ENCODE assay signal across 14 cellular contexts in the genomic region with DNA sequence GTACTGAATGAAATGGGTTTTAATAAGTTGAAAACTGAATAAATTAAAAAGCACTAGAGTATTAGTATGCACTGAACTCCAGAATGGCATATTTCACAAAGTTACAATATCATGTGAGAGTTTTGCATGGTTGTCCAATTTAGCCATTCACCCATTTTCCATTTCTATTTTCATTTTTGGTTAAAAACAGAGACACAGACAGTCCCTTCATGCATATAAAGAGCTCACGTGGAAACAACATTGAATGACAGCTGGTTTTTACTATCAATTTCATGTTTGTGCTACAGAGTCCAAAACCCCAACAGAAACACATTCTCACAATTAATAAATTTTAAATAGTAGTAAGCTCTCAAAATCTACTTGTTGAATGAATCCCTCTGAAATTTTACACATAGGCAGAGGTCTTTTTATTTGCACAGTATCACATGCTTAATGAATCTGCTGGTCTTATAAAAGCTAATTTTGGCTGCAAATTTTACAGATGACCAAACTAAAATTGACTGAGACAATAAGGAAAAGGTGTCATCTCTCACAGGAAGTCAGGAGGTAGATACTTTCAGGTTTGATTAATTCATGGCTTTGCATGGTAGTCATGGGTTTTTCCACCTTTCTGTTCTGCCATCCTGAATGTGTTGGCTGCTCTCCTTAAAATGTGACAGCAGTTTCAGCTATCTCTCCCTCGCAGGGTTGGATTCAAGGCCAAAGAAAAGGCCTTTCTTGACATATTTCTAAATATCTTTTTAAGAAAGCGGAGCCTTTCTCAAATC.
DNase-seq lines count a peak whose midpoint lies in the region; ATAC-seq and TF ChIP-seq lines count a peak whose summit lies in the region.
"Had no signal": no experiment of that assay in that cellular context is flagged by ENCODE, and none has a peak within 500 bp of the region (broad histone marks: within the 10 kb centered on the region; RNA-seq: fewer than 3 reads in every experiment).

No MANE protein-coding gene starts in this region.

- H3K9me3 Mint-ChIP-seq in stimulated activated naive B cell treated with anti-CD40 and anti-IgM and Interleukin-4, amounts not matched to agents 10 μg/mL and 1 μg/mL and 100 μg/mL, for 72 hours: peaks cover 0 to 2% of the 10 kb centered on the region in 2 donors

- H3K36me3 Mint-ChIP-seq in stimulated activated naive B cell treated with anti-CD40 and anti-IgM and Interleukin-4, amounts not matched to agents 10 μg/mL and 1 μg/mL and 100 μg/mL, for 72 hours: no peaks in the 10 kb centered on the region
- H3K36me3 Mint-ChIP-seq: naive thymus-derived CD8-positive, alpha-beta T cell had no signal

- H3K79me2 ChIP-seq in OCI-LY1 (ENCODE audit: insufficient read depth, low read length): no peaks in the 10 kb centered on the region

- no peaks in the 10 kb centered on the region for H4K20me1 ChIP-seq in OCI-LY1 (ENCODE audit: insufficient read depth, low read length)

- no peaks in the 10 kb centered on the region for H3K9me2 ChIP-seq in OCI-LY1 (ENCODE audit: low read depth, low read length)

- H3K4me2 ChIP-seq in OCI-LY1 (ENCODE audit: low read length): peak overlapping the region; percentile 30

- no peak overlapping the region for H3K27ac Mint-ChIP-seq in stimulated activated naive B cell treated with anti-CD40 and anti-IgM and Interleukin-4, amounts not matched to agents 10 μg/mL and 1 μg/mL and 100 μg/mL, for 72 hours

- H3K27me3 Mint-ChIP-seq in stimulated activated naive B cell treated with anti-CD40 and anti-IgM and Interleukin-4, amounts not matched to agents 10 μg/mL and 1 μg/mL and 100 μg/mL, for 72 hours: no peaks in the 10 kb centered on the region

- H3K4me1 Mint-ChIP-seq in stimulated activated naive B cell treated with anti-CD40 and anti-IgM and Interleukin-4, amounts not matched to agents 10 μg/mL and 1 μg/mL and 100 μg/mL, for 72 hours: peaks cover 0 to 1% of the 10 kb centered on the region in 2 donors
- H3K4me1 Mint-ChIP-seq: naive thymus-derived CD8-positive, alpha-beta T cell had no signal

- 0 out of 2 replicates have a peak overlapping the region, but pooled peaks have one; percentile 14 for H3K9ac ChIP-seq in OCI-LY1 (ENCODE audit: low read length)

- no peak overlapping the region for H3K4me3 Mint-ChIP-seq in stimulated activated naive B cell treated with anti-CD40 and anti-IgM and Interleukin-4, amounts not matched to agents 10 μg/mL and 1 μg/mL and 100 μg/mL, for 72 hours
- H3K4me3 Mint-ChIP-seq: naive thymus-derived CD8-positive, alpha-beta T cell had no signal

- H3K4me1 ChIP-seq in OCI-LY1 (ENCODE audit: insufficient read depth, low read length, severe bottlenecking): peaks cover 23% of the 10 kb centered on the region

- no peak overlapping the region for H3K4me3 ChIP-seq in OCI-LY1 (ENCODE audit: low read depth, low read length, poor library complexity, severe bottlenecking)

- TF ChIP-seq CTCF in OCI-LY1 (IDR thresholded peaks at IDR 0.05; ENCODE audit: low read length): no peak

- peak overlapping the region; percentile 41 for H3K27ac ChIP-seq in OCI-LY1 (ENCODE audit: low read depth, low read length, poor library complexity, severe bottlenecking)
- H3K27ac ChIP-seq: C4-2B, HL-60 had no signal

- H3F3A ChIP-seq in OCI-LY1 (ENCODE audit: insufficient read depth, low read length): no peaks in the 10 kb centered on the region

- no peaks in the 10 kb centered on the region for H3K9me3 ChIP-seq in OCI-LY1 (ENCODE audit: low read length)

- peak; percentile 94 for ATAC-seq in GM18870 (IDR thresholded peaks at IDR 0.05; ENCODE audit: unreplicated experiment)
- ATAC-seq in GM21529 (IDR thresholded peaks at IDR 0.05; ENCODE audit: unreplicated experiment): peak; percentile 95
- peak; percentile 94 for ATAC-seq in HG03064 (IDR thresholded peaks at IDR 0.05; ENCODE audit: low read depth, unreplicated experiment)
- ATAC-seq in stimulated activated naive B cell treated with anti-CD40 and anti-IgM and Interleukin-4, amounts not matched to agents 10 μg/mL and 1 μg/mL and 100 μg/mL, for 72 hours (replicated peaks): no peak
- ATAC-seq: naive thymus-derived CD8-positive, alpha-beta T cell had no signal

- peak overlapping the region; percentile 48; the same call in 1 of the 2 replicates for H2AFZ ChIP-seq in OCI-LY1 (ENCODE audit: low read length)

- no peaks in the 10 kb centered on the region for H3K36me3 ChIP-seq in OCI-LY1 (ENCODE audit: insufficient read depth, low read length)

- no peaks in the 10 kb centered on the region for H3K27me3 ChIP-seq in OCI-LY1 (ENCODE audit: insufficient read depth, low read length)

- DNase-seq in amniotic stem cell (lab: John Stamatoyannopoulos, UW) (no peak), iPS-NIHi11 (ENCODE audit: low spot score) (no peak), ecto neural progenitor cell (ENCODE audit: low spot score) (no peak)
- DNase-seq in stimulated activated naive B cell treated with anti-CD40 and anti-IgM and Interleukin-4, amounts not matched to agents 10 μg/mL and 1 μg/mL and 100 μg/mL, for 72 hours: no peak
- DNase-seq: activated naive CD4-positive, alpha-beta T cell; naive thymus-derived CD8-positive, alpha-beta T cell; NCI-H774; trophoblast cell had no signal

Comparison
In these comparisons a context has a peak if more than half of its experiments do, and no peak if none do; other contexts are left out.
1. ATAC-seq: peak in GM18870 (single experiment), GM21529 (single experiment) and HG03064 (single experiment); none in stimulated activated naive B cell treated with anti-CD40 and anti-IgM and Interleukin-4, amounts not matched to agents 10 μg/mL and 1 μg/mL and 100 μg/mL, for 72 hours (0 of 2).